In the genomic region with DNA sequence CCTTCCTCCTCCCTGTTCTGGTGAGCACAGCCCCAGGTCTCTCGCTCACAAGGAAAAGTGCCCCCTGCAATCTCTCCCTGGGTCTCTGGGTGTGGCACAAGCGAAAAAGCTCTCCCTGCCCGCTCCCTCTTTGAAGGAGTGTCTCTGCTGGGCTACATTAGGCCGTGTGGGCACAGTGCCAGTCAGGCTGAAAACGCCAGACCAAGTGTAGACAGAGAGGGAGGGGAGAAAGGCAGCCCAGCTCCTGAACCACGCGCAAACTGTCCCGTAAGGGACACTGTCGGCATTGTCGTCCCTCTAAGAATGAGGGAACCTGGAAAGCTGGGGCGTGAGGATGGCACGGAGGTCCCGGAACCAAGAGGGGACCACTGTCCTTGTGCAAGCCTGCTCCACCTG, we compare ENCODE assay signal across 20 cellular contexts. TPM values are rescaled to one million over a fixed set of nuclear protein-coding genes. Genes with fewer than 3 reads are reported as not detected.
DNase-seq lines count a peak whose midpoint lies in the region; ATAC-seq and TF ChIP-seq lines count a peak whose summit lies in the region.
"Had no signal": no experiment of that assay in that cellular context is flagged by ENCODE, and none has a peak within 500 bp of the region (broad histone marks: within the 10 kb centered on the region; RNA-seq: fewer than 3 reads in every experiment).

No MANE protein-coding gene starts in this region.

- H3K36me3 Mint-ChIP-seq in Calu3 (ENCODE audit: insufficient read depth, unreplicated experiment): peaks cover 43% of the 10 kb centered on the region
- H3K36me3 Mint-ChIP-seq: natural killer cell had no signal

- DNase-seq in COR-L47 (lab: John Stamatoyannopoulos, UW): peak; percentile 54
- DNase-seq in cerebellum (ENCODE audit: low spot score): peak; percentile 45
- DNase-seq in posterior cingulate gyrus: peak in 7 of 10 donors; percentile 32 to 91 (median 71)
- DNase-seq in Calu3: no peak
- no peak for DNase-seq in activated naive CD4-positive, alpha-beta T cell treated with Interleukin-2 at 50 U/mL for 16 hours
- DNase-seq: activated effector memory CD4-positive, alpha-beta T cell treated with Interleukin-2 at 50 U/mL for 16 hours; dermis blood vessel endothelial cell; GOT3; MG63; natural killer cell; NCI-H1930; NCI-H526 treated with DMSO at 0.1 percent for 48 hours; stimulated activated CD4-positive, alpha-beta T cell treated with anti-CD3 and anti-CD28 coated beads, Interleukin-4, amount 100 ng/mL, for 4 hours; WERI-Rb-1 had no signal

- H3K4me1 Mint-ChIP-seq in Calu3 (ENCODE audit: low read depth, unreplicated experiment): peaks cover 44% of the 10 kb centered on the region

- no peaks in the 10 kb centered on the region for H3K9me3 Mint-ChIP-seq in Calu3 (ENCODE audit: low read depth, unreplicated experiment)
- H3K9me3 Mint-ChIP-seq: natural killer cell had no signal

- no peak overlapping the region for H3K4me3 Mint-ChIP-seq in Calu3 (ENCODE audit: low read depth, unreplicated experiment)
- H3K4me3 Mint-ChIP-seq: natural killer cell had no signal

- BruUV-seq in Calu3 (replicated peaks; lab: Mats Ljungman, UMichigan): no TSS peak

- H3K27me3 Mint-ChIP-seq in Calu3 (ENCODE audit: unreplicated experiment): no peaks in the 10 kb centered on the region

- TF ChIP-seq CTCF in Calu3 (IDR thresholded peaks at IDR 0.05; ENCODE audit: unreplicated experiment): no peak

- CTCF ChIA-PET in Calu3 (lab: Charles Lee): interaction anchor here (0.9 to 1.3 kb wide), 2 partner anchors 9 to 15 kb away, joined by 3 to 5 read pairs; a partner anchor contains a TSS

- ATAC-seq in GM19463 (IDR thresholded peaks at IDR 0.05; ENCODE audit: unreplicated experiment): no peak
- ATAC-seq in GM19467 (IDR thresholded peaks at IDR 0.05; ENCODE audit: unreplicated experiment): no peak
- ATAC-seq: left lobe of liver, natural killer cell had no signal

- peak overlapping the region; percentile 96 for H3K27ac ChIP-seq in layer of hippocampus (ENCODE audit: low read depth, low read length)
- H3K27ac ChIP-seq: uterus, WERI-Rb-1 had no signal

- no peak overlapping the region for H3K27ac Mint-ChIP-seq in Calu3 (ENCODE audit: unreplicated experiment)
- H3K27ac Mint-ChIP-seq: natural killer cell had no signal

- no peaks in the 10 kb centered on the region for H3K27me3 ChIP-seq in layer of hippocampus (ENCODE audit: control insufficient read depth, insufficient read depth, low read length)
- H3K27me3 ChIP-seq: MG63, uterus had no signal

- intact Hi-C loops in posterior cingulate gyrus (cut with DNase I) (no loop called here), Calu3 (cut with micrococcal nuclease; ENCODE audit: unreplicated experiment) (no loop called here)

RNA-seq across cellular contexts. Expression of gene SMIM5, which starts 3.9 kb away (rescaled TPM):
- total RNA-seq in cerebellum: 0.27 TPM
- total RNA-seq in Calu3 (2022): 1.9 and 3.5 TPM in 2 replicates
- total RNA-seq: dermis blood vessel endothelial cell, RPMI7951 had no signal

RNA-seq across cellular contexts. Expression of gene RECQL5, which starts 29.8 kb away (rescaled TPM):
- total RNA-seq in cerebellum (14.1 TPM), Calu3 (2022) (71.3 and 87.3 TPM in 2 replicates)

RNA-seq across cellular contexts. Expression of gene SAP30BP, which starts 30.0 kb away (rescaled TPM):
- 39.2 TPM for total RNA-seq in cerebellum
- total RNA-seq in Calu3 (2022): 96.4 and 98.4 TPM in 2 replicates

RNA-seq across cellular contexts. Expression of gene MYO15B, which starts 49.5 kb away (rescaled TPM):
- 28.0 TPM for total RNA-seq in cerebellum
- 58.4 and 78.6 TPM in 2 replicates for total RNA-seq in Calu3 (2022)
- total RNA-seq: RPMI7951 had no signal

Comparison
In these comparisons a context has a peak if more than half of its experiments do, and no peak if none do; other contexts are left out.
1. DNase-seq: peak in COR-L47 (single experiment), cerebellum (single experiment) and posterior cingulate gyrus (7 of 10); none in Calu3 (single experiment) and activated naive CD4-positive, alpha-beta T cell treated with Interleukin-2 at 50 U/mL for 16 hours (single experiment).